ENCODE assay signal across 15 cellular contexts in the genomic region with DNA sequence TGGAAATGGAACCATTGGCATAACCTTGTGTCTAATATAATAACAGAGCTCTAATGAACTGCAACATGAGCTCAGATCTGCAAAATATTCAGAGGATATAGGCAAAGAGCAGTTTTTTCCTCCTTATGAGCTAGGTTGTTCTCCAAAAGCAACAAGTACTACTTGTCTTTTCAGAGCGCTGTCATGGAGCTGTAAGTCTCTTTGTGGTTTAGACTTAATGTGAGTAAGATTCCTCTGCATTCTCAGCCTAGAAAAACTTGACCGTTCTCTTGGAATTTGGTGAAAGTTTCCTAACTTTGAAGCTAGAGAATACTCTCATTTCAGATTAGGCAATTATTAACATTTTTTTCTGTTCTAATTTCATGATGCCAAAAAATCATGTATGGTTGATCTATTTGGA.
DNase-seq lines count a peak whose midpoint lies in the region; ATAC-seq and TF ChIP-seq lines count a peak whose summit lies in the region.
"Had no signal": no experiment of that assay in that cellular context is flagged by ENCODE, and none has a peak within 500 bp of the region (broad histone marks: within the 10 kb centered on the region; RNA-seq: fewer than 3 reads in every experiment).

No MANE protein-coding gene starts in this region.

- ATAC-seq in HG02885 (IDR thresholded peaks at IDR 0.05; ENCODE audit: poor library complexity, unreplicated experiment) (no peak), GM21786 (IDR thresholded peaks at IDR 0.05; ENCODE audit: unreplicated experiment) (no peak), GM18870 (IDR thresholded peaks at IDR 0.05; ENCODE audit: unreplicated experiment) (no peak)
- ATAC-seq: left lobe of liver had no signal

- H3K4me1 ChIP-seq in skeletal muscle satellite cell (ENCODE audit: control insufficient read depth, insufficient read depth, low read length): peaks cover 16% of the 10 kb centered on the region

- H3K9me3 ChIP-seq in skeletal muscle satellite cell (replicated peaks; ENCODE audit: low read length): no peaks in the 10 kb centered on the region

- no peak for TF ChIP-seq CTCF in fibroblast of the aortic adventitia (IDR thresholded peaks at IDR 0.05; ENCODE audit: insufficient read depth, low read length)

- H3K4me2 ChIP-seq in skeletal muscle satellite cell (ENCODE audit: low read length): peak overlapping the region; percentile 62

- no peaks in the 10 kb centered on the region for H3K36me3 ChIP-seq in skeletal muscle satellite cell (ENCODE audit: insufficient read depth, low read length)

- H3K4me3 ChIP-seq in fibroblast of the aortic adventitia (ENCODE audit: low read depth, low read length) (no peak overlapping the region), skeletal muscle satellite cell (ENCODE audit: low read length) (no peak overlapping the region)
- H3K4me3 ChIP-seq: SK-N-MC had no signal

- no peaks in the 10 kb centered on the region for H3K27me3 ChIP-seq in skeletal muscle satellite cell (ENCODE audit: control insufficient read depth, insufficient read depth, low read length)

- peak overlapping the region; percentile 26 for H3K9ac ChIP-seq in skeletal muscle satellite cell (ENCODE audit: low read depth, low read length)

- DNase-seq in GM04504 (ENCODE audit: low read depth): peak; percentile 65
- peak; percentile 15 for DNase-seq in amniotic stem cell (lab: John Stamatoyannopoulos, UW)
- DNase-seq in fibroblast of the aortic adventitia (ENCODE audit: low read depth): peak; percentile 84
- DNase-seq in NCI-H1048 (lab: John Stamatoyannopoulos, UW): no peak
- DNase-seq: COR-L47; dermis blood vessel endothelial cell; MM.1S; NK-92 treated with Interleukin-12 subunit alpha and Interleukin-12 subunit beta, amount 100 ng/mL, for 24 hours; substantia nigra had no signal
